9 cellular contexts compared by ENCODE assay signal in genomic region chr9:137195525-137196220, GRCh38. TPM values are rescaled to one million over a fixed set of nuclear protein-coding genes. Genes with fewer than 3 reads are reported as not detected.
DNase-seq lines count a peak whose midpoint lies in the region; TF ChIP-seq lines count a peak whose summit lies in the region.
"Had no signal": no experiment of that assay in that cellular context is flagged by ENCODE, and none has a peak within 500 bp of the region (broad histone marks: within the 10 kb centered on the region; RNA-seq: fewer than 3 reads in every experiment).

No MANE protein-coding gene starts in this region.

- peak overlapping the region; percentile 60 for H3K4me3 Mint-ChIP-seq in Calu3 (ENCODE audit: low read depth, unreplicated experiment)
- no peak overlapping the region for H3K4me3 Mint-ChIP-seq in mesothelial cell of epicardium

- peaks cover 50% of the 10 kb centered on the region for H3K79me1 ChIP-seq in mesenchymal stem cell (replicated peaks; ENCODE audit: low read length, poor library complexity, severe bottlenecking)

- H3K27me3 ChIP-seq in mesenchymal stem cell (ENCODE audit: control insufficient read depth in 1 of 2, insufficient read depth in 1 of 2, low read length in 2 of 2) (no peaks in the 10 kb centered on the region), MM.1S (replicated peaks; ENCODE audit: insufficient read depth, low read length) (no peaks in the 10 kb centered on the region)

- WGBS in mesenchymal stem cell, result 95% methylated on average over 20 of the region's 21 CpGs

- H3K27me3 Mint-ChIP-seq in Calu3 (ENCODE audit: unreplicated experiment) (no peaks in the 10 kb centered on the region), mesothelial cell of epicardium (ENCODE audit: low read depth) (no peaks in the 10 kb centered on the region)

- no TSS peak for BruUV-seq in Calu3 (replicated peaks; lab: Mats Ljungman, UMichigan)

- peaks cover 69% of the 10 kb centered on the region for H3K4me1 ChIP-seq in mesenchymal stem cell (ENCODE audit: control insufficient read depth, insufficient read depth, low read depth, low read length)
- H3K4me1 ChIP-seq in MM.1S (ENCODE audit: low read length), result no peaks in the 10 kb centered on the region

- no peak overlapping the region for H4K8ac ChIP-seq in mesenchymal stem cell (ENCODE audit: low read length)

- no peak overlapping the region for H2BK12ac ChIP-seq in mesenchymal stem cell (ENCODE audit: low read length in 2 of 2)

- peaks cover 11% of the 10 kb centered on the region for H3K79me2 ChIP-seq in MM.1S (ENCODE audit: low read length)

- no peak overlapping the region for H2BK120ac ChIP-seq in mesenchymal stem cell (ENCODE audit: low read depth, low read length)

- 0 out of 2 replicates have a peak, but pooled peaks cover 4% of the 10 kb centered on the region for H3F3A ChIP-seq in MM.1S (ENCODE audit: insufficient read depth, low read length)

- H4K91ac ChIP-seq in mesenchymal stem cell (ENCODE audit: low read length), result peak overlapping the region; percentile 3

- no peak overlapping the region for H2AFZ ChIP-seq in mesenchymal stem cell (ENCODE audit: low read depth, low read length)
- no peak overlapping the region for H2AFZ ChIP-seq in MM.1S (ENCODE audit: low read length)

- intact Hi-C loops in Calu3 (cut with micrococcal nuclease; ENCODE audit: unreplicated experiment), result no loop called here

- peak overlapping the region; percentile 99 for H3K27ac ChIP-seq in RWPE1
- H3K27ac ChIP-seq in mesenchymal stem cell (ENCODE audit: low read length, poor library complexity, severe bottlenecking), result no peak overlapping the region
- no peak overlapping the region for H3K27ac ChIP-seq in MM.1S (ENCODE audit: low read length)

- H3K9me3 ChIP-seq in mesenchymal stem cell (ENCODE audit: control insufficient read depth, low read length) (no peaks in the 10 kb centered on the region), MM.1S (replicated peaks; ENCODE audit: insufficient read depth, low read length) (no peaks in the 10 kb centered on the region)

- H2BK5ac ChIP-seq in mesenchymal stem cell (ENCODE audit: low read depth, low read length, poor library complexity, severe bottlenecking), result no peak overlapping the region

- H3K9me3 Mint-ChIP-seq in Calu3 (ENCODE audit: low read depth, unreplicated experiment), result no peaks in the 10 kb centered on the region
- no peaks in the 10 kb centered on the region for H3K9me3 Mint-ChIP-seq in mesothelial cell of epicardium

- H3K4me1 Mint-ChIP-seq in Calu3 (ENCODE audit: low read depth, unreplicated experiment) (peaks cover 35% of the 10 kb centered on the region), mesothelial cell of epicardium (peaks cover 21% of the 10 kb centered on the region)

- H4K20me1 ChIP-seq in MM.1S (ENCODE audit: insufficient read depth, low read length), result no peaks in the 10 kb centered on the region

- TF ChIP-seq CTCF in Calu3 (IDR thresholded peaks at IDR 0.05; ENCODE audit: unreplicated experiment), result no peak
- no peak for TF ChIP-seq CTCF in RWPE1 (conservative IDR thresholded peaks at IDR 0.05; ENCODE audit: low read depth)
- TF ChIP-seq CTCF in MM.1S (IDR thresholded peaks at IDR 0.05; ENCODE audit: low read length), result no peak
- no peak for TF ChIP-seq CTCF in mesothelial cell of epicardium (IDR thresholded peaks at IDR 0.05; ENCODE audit: unreplicated experiment)

- H3K4me3 ChIP-seq in mesenchymal stem cell (ENCODE audit: insufficient read depth in 1 of 2, low read depth in 1 of 2, low read length in 2 of 2) (no peak overlapping the region), MM.1S (ENCODE audit: low read length) (no peak overlapping the region)

- H2AK5ac ChIP-seq in mesenchymal stem cell (ENCODE audit: low read length, severe bottlenecking), result no peak overlapping the region

- CTCF ChIA-PET in Calu3 (lab: Charles Lee), result interaction anchor here (0.8 to 1.0 kb wide), 2 partner anchors 19 to 28 kb away, joined by 3 to 7 read pairs; no protein-coding TSS in a partner anchor
- CTCF ChIA-PET in RWPE1 (lab: Yijun Ruan, JAX), result interaction anchor here (0.7 to 1.2 kb wide), 6 partner anchors 13 to 91 kb away, joined by 3 to 8 read pairs (median 4); no protein-coding TSS in a partner anchor

- no peak overlapping the region for H3K27ac Mint-ChIP-seq in Calu3 (ENCODE audit: unreplicated experiment)
- no peak overlapping the region for H3K27ac Mint-ChIP-seq in mesothelial cell of epicardium

- H3K9me2 ChIP-seq in MM.1S (replicated peaks; ENCODE audit: insufficient read depth, low read length), result no peaks in the 10 kb centered on the region

- H3K36me3 ChIP-seq in mesenchymal stem cell (ENCODE audit: control insufficient read depth in 1 of 2, insufficient read depth in 2 of 2, low read depth in 1 of 2, low read length in 2 of 2), result peaks cover 17 to 43% of the 10 kb centered on the region in 2 experiments
- H3K36me3 ChIP-seq in MM.1S (replicated peaks; ENCODE audit: insufficient read depth, low read length), result no peaks in the 10 kb centered on the region

- no peak overlapping the region for H2BK15ac ChIP-seq in mesenchymal stem cell (ENCODE audit: low read depth, poor library complexity, severe bottlenecking)

- no peak overlapping the region for H3K9ac ChIP-seq in mesenchymal stem cell (ENCODE audit: low read length)
- no peak overlapping the region for H3K9ac ChIP-seq in MM.1S (ENCODE audit: low read length)

- H3K4me2 ChIP-seq in mesenchymal stem cell (ENCODE audit: low read length, poor library complexity, severe bottlenecking) (no peak overlapping the region), MM.1S (ENCODE audit: low read depth, low read length) (no peak overlapping the region)

- H3K36me3 Mint-ChIP-seq in Calu3 (ENCODE audit: insufficient read depth, unreplicated experiment) (peaks cover 41% of the 10 kb centered on the region), mesothelial cell of epicardium (no peaks in the 10 kb centered on the region)

- H3K18ac ChIP-seq in mesenchymal stem cell (ENCODE audit: low read depth in 1 of 2, low read length in 2 of 2), result no peak overlapping the region

- DNase-seq in Calu3 (peak; percentile 52), NCI-H146 (lab: John Stamatoyannopoulos, UW) (peak; percentile 86), RWPE1 (ENCODE audit: low spot score) (no peak), mesenchymal stem cell (no peak), MM.1S (no peak), mesothelial cell of epicardium (ENCODE audit: low spot score in 2 of 2, unreplicated experiment in 2 of 2) (no peak), NCI-H446 treated with DMSO at 0.1 percent for 48 hours (lab: John Stamatoyannopoulos, UW) (no peak), NCI-H2227 (lab: John Stamatoyannopoulos, UW; ENCODE audit: unreplicated experiment) (no peak)
- DNase-seq: kidney glomerular epithelial cell had no signal

- H3K4ac ChIP-seq in mesenchymal stem cell (ENCODE audit: low read depth in 1 of 2, low read length in 2 of 2), result no peak overlapping the region

- POLR2A ChIA-PET in RWPE1 (lab: Yijun Ruan, JAX; ENCODE audit: low non-redundant PET), result interaction anchor here (1.0 to 1.3 kb wide), 2 partner anchors 27 to 106 kb away, joined by 3 read pairs; partner anchors contain the start of gene RNF208

- no peak overlapping the region for H3K23ac ChIP-seq in mesenchymal stem cell (ENCODE audit: low read length in 2 of 2)

- H3K14ac ChIP-seq in mesenchymal stem cell (ENCODE audit: low read length in 2 of 2), result no peak overlapping the region

RNA-seq across cellular contexts. Expression of gene TPRN, which starts 4.9 kb away (rescaled TPM):
- total RNA-seq in Calu3 (2022) (18.3 and 20.3 TPM in 2 replicates), mesothelial cell of epicardium (16.7 to 18.5 TPM (median 17.6 TPM) in 3 replicates)
- polyA plus RNA-seq in mesenchymal stem cell (2013, experiment 1 of 2), result 5.4 TPM
- 5.8 TPM for polyA plus RNA-seq in mesenchymal stem cell (2013, experiment 2 of 2)

RNA-seq across cellular contexts. Expression of gene SSNA1, which starts 7.2 kb away (rescaled TPM):
- total RNA-seq in Calu3 (2022) (41.9 and 44.1 TPM in 2 replicates), mesothelial cell of epicardium (40.9 to 43.8 TPM (median 42.8 TPM) in 3 replicates)
- polyA plus RNA-seq in mesenchymal stem cell (2013, experiment 1 of 2), result 79.1 TPM
- 79.0 TPM for polyA plus RNA-seq in mesenchymal stem cell (2013, experiment 2 of 2)

RNA-seq across cellular contexts. Expression of gene ANAPC2, which starts 7.3 kb away (rescaled TPM):
- total RNA-seq in Calu3 (2022) (49.4 and 51.4 TPM in 2 replicates), mesothelial cell of epicardium (86.1 to 89.3 TPM (median 87.1 TPM) in 3 replicates)
- 17.0 TPM for polyA plus RNA-seq in mesenchymal stem cell (2013, experiment 1 of 2)
- 16.5 TPM for polyA plus RNA-seq in mesenchymal stem cell (2013, experiment 2 of 2)

RNA-seq across cellular contexts. Expression of gene TMEM203, which starts 9.8 kb away (rescaled TPM):
- 25.4 and 28.8 TPM in 2 replicates for total RNA-seq in Calu3 (2022)
- 22.2 TPM for polyA plus RNA-seq in mesenchymal stem cell (2013, experiment 1 of 2)
- 22.6 TPM for polyA plus RNA-seq in mesenchymal stem cell (2013, experiment 2 of 2)
- total RNA-seq in mesothelial cell of epicardium, result 32.7 to 35.5 TPM (median 33.0 TPM) in 3 replicates

RNA-seq across cellular contexts. Expression of gene NDOR1, which starts 9.8 kb away (rescaled TPM):
- total RNA-seq in Calu3 (2022) (26.4 and 27.7 TPM in 2 replicates), mesothelial cell of epicardium (22.4 to 24.3 TPM (median 23.5 TPM) in 3 replicates)
- polyA plus RNA-seq in mesenchymal stem cell (2013, experiment 1 of 2), result 7.9 TPM
- polyA plus RNA-seq in mesenchymal stem cell (2013, experiment 2 of 2), result 7.7 TPM

Comparison
In these comparisons a context has a peak if more than half of its experiments do, and no peak if none do; other contexts are left out.
1. DNase-seq: peak in Calu3 (single experiment) and NCI-H146 (single experiment); none in RWPE1 (single experiment), mesenchymal stem cell (single experiment), MM.1S (single experiment), mesothelial cell of epicardium (0 of 2), NCI-H446 treated with DMSO at 0.1 percent for 48 hours (single experiment) and NCI-H2227 (single experiment).